Comparison of ENCODE assay signal across 11 cellular contexts in the genomic region with DNA sequence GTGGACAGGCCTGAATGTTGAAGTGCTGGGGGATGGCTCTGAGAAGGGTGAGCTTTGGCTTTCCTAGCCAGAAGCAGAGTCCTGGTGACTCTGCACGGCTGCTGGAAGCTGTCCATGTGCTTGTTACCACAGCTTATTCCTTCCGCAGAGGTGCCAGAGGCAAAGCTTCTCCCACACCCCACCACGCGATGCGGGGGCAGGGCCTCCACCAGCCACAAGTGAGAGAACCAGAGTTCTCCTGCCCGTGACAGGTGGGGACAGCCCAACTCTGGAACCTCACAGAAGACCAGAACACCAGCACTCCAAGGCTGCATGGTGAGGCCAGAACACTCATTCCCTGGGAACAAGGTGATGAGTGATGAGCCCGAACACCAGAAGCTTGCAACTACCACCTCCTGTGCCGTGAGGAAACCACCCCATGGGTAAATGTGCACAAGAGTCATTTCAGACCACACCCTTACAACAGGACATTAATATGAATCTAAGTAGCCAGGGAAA. TPM values are rescaled to one million over a fixed set of nuclear protein-coding genes. Genes with fewer than 3 reads are reported as not detected.
DNase-seq lines count a peak whose midpoint lies in the region; ATAC-seq and FAIRE-seq lines count a peak whose summit lies in the region.
"Had no signal": no experiment of that assay in that cellular context is flagged by ENCODE, and none has a peak within 500 bp of the region (broad histone marks: within the 10 kb centered on the region; RNA-seq: fewer than 3 reads in every experiment).

No MANE protein-coding gene starts in this region.

- no peak for FAIRE-seq in frontal cortex (lab: Jason Lieb, UNC)
- FAIRE-seq: HTR-8/SVneo had no signal

- H3K4me3 ChIP-seq in HUES64 (ENCODE audit: low read length): peak overlapping the region; percentile 15; the same call in 1 of the 2 replicates
- H3K4me3 ChIP-seq in ectodermal cell (ENCODE audit: insufficient read depth, low read depth, low read length): no peak overlapping the region
- no peak overlapping the region for H3K4me3 ChIP-seq in skin epidermis

- ATAC-seq in HG02852 (IDR thresholded peaks at IDR 0.05; ENCODE audit: unreplicated experiment): no peak
- ATAC-seq: stimulated activated effector memory CD8-positive, alpha-beta T cell treated with anti-CD3 and anti-CD28 coated beads, Interleukin-12 subunit alpha, Interleukin-12 subunit beta, amount 100 ng/mL, for 72 hours had no signal

- H3K9me3 ChIP-seq in HUES64 (ENCODE audit: insufficient read depth, low read depth, low read length) (no peaks in the 10 kb centered on the region), ectodermal cell (ENCODE audit: control insufficient read depth, low read length) (no peaks in the 10 kb centered on the region)
- H3K9me3 ChIP-seq: Caco-2 had no signal

- WGBS in HUES64: 65% methylated on average over 8 of the region's 8 CpGs
- WGBS in ectodermal cell, 2 experiments: 62 to 70% methylated on average over 8 of the region's 8 CpGs

- H3K9ac ChIP-seq in HUES64 (ENCODE audit: low read depth, low read length): no peak overlapping the region

- no peak for DNase-seq in cerebellum (ENCODE audit: low spot score)
- DNase-seq in frontal cortex (ENCODE audit: low spot score in 2 of 2): no peak
- no peak for DNase-seq in stimulated activated CD4-positive, alpha-beta T cell treated with anti-CD3 and anti-CD28 coated beads, Interleukin-2, amount 100 ng/mL, for 24 hours
- DNase-seq: Caco-2 had no signal

- peaks cover 74% of the 10 kb centered on the region for H3K4me1 ChIP-seq in HUES64 (ENCODE audit: insufficient read depth, low read length)
- H3K4me1 ChIP-seq in ectodermal cell (ENCODE audit: control insufficient read depth, insufficient read depth, low read length): peaks cover 85% of the 10 kb centered on the region

- H3K27me3 ChIP-seq in HUES64 (ENCODE audit: insufficient read depth, low read length) (no peaks in the 10 kb centered on the region), ectodermal cell (ENCODE audit: control insufficient read depth, insufficient read depth, low read length, poor library complexity, severe bottlenecking) (no peaks in the 10 kb centered on the region), layer of hippocampus (ENCODE audit: control insufficient read depth, insufficient read depth, low read length) (no peaks in the 10 kb centered on the region)

- H3K27ac ChIP-seq in HUES64 (ENCODE audit: low read depth, low read length) (peak overlapping the region; percentile 80), ectodermal cell (ENCODE audit: insufficient read depth, low read depth, low read length, poor library complexity, severe bottlenecking) (peak overlapping the region; percentile 22), layer of hippocampus (ENCODE audit: low read depth, low read length) (peak overlapping the region; percentile 54), skin epidermis (peak overlapping the region in 19 of 21 experiments; percentile 21 to 82 (median 67))

- H3K36me3 ChIP-seq in HUES64 (ENCODE audit: insufficient read depth, low read length) (peaks cover 53% of the 10 kb centered on the region), ectodermal cell (ENCODE audit: control insufficient read depth, insufficient read depth, low read length) (peaks cover 26% of the 10 kb centered on the region)

RNA-seq across cellular contexts. Expression of gene JAG1, which starts 36.7 kb away (rescaled TPM):
- 21.8 TPM for polyA plus RNA-seq in HUES64 (2013, experiment 1 of 2)
- polyA plus RNA-seq in HUES64 (2013, experiment 2 of 2): 23.0 TPM
- polyA plus RNA-seq in ectodermal cell (2013, experiment 1 of 4): 142 TPM
- polyA plus RNA-seq in ectodermal cell (2013, experiment 2 of 4): 162 TPM
- polyA plus RNA-seq in ectodermal cell (2013, experiment 3 of 4): 104 TPM
- polyA plus RNA-seq in ectodermal cell (2013, experiment 4 of 4): 117 TPM
- total RNA-seq in cerebellum (50.8 TPM), frontal cortex (20.0 TPM)

Comparison
In these comparisons a context has a peak if more than half of its experiments do, and no peak if none do; other contexts are left out.
1. H3K27ac ChIP-seq: peak in every context shown above with its lines; median percentile 80 in HUES64; 67 in skin epidermis; 54 in layer of hippocampus; 22 in ectodermal cell.